8 cellular contexts compared by ENCODE assay signal in genomic region chr12:13044859-13045384, GRCh38. TPM values are rescaled to one million over a fixed set of nuclear protein-coding genes. Genes with fewer than 3 reads are reported as not detected.
A peak's percentile ranks its signal among the peaks of the same experiment; 100 is the strongest.
DNase-seq lines count a peak whose midpoint lies in the region; ATAC-seq and TF ChIP-seq lines count a peak whose summit lies in the region.

No MANE protein-coding gene starts in this region.

- H3K36me3 ChIP-seq in thyroid gland: no peaks in the 10 kb centered on the region

- H3K9me3 ChIP-seq in thyroid gland: no peaks in the 10 kb centered on the region

- DNase-seq in activated T-cell treated with anti-CD3 and anti-CD28 coated beads, Interleukin-2, amount 50 U/mL, for 24 hours: no peak
- no peak for DNase-seq in activated T-cell treated with anti-CD3 and anti-CD28 coated beads, Interleukin-2, amount 50 U/mL, for 48 hours
- no peak for DNase-seq in activated T-helper 2 cell treated with anti-CD3 and anti-CD28 coated beads, Interferon-gamma antibody, Interleukin-2, Interleukin-4, amounts not matched to agents 10 μg/mL and 5 μg/mL and 100 μg/mL, durations not matched to agents 14 hours and 24 hours and 36 hours (ENCODE audit: low spot score)
- peak; percentile 43 for DNase-seq in islet precursor cell
- no peak for DNase-seq in thyroid gland
- DNase-seq in NCI-H1694 treated with DMSO at 0.1 percent for 48 hours (lab: John Stamatoyannopoulos, UW): no peak

- 8 to 11% methylated on average over 5 to 8 of the region's 8 CpGs for WGBS in thyroid gland, 2 donors

- intact Hi-C loops in activated T-helper 2 cell treated with anti-CD3 and anti-CD28 coated beads, Interferon-gamma antibody, Interleukin-2, Interleukin-4, amounts not matched to agents 10 μg/mL and 5 μg/mL and 100 μg/mL, durations not matched to agents 14 hours and 24 hours and 36 hours (cut with micrococcal nuclease): loop anchor here (5.0 to 10.0 kb wide), 2 partner anchors 43 to 50 kb away; partner anchors contain the start of gene HEBP1
- intact Hi-C loops in thyroid gland (cut with DNase I): no loop called here

- H3K4me3 Mint-ChIP-seq in activated T-cell treated with anti-CD3 and anti-CD28 coated beads, Interleukin-2, amount 50 U/mL, for 24 hours: peak overlapping the region; percentile 83
- H3K4me3 Mint-ChIP-seq in activated T-helper 2 cell treated with anti-CD3 and anti-CD28 coated beads, Interferon-gamma antibody, Interleukin-2, Interleukin-4, amounts not matched to agents 10 μg/mL and 5 μg/mL and 100 μg/mL, durations not matched to agents 14 hours and 24 hours and 36 hours (ENCODE audit: low read depth): peak overlapping the region; percentile 82

- peak overlapping the region; percentile 54 to 100 (median 94) for H3K4me3 ChIP-seq in thyroid gland (replicated peaks in 1 of 3)

- no peak for TF ChIP-seq POLR2A in thyroid gland (IDR thresholded peaks at IDR 0.05)

- peaks cover 14% of the 10 kb centered on the region for H3K27me3 Mint-ChIP-seq in activated T-cell treated with anti-CD3 and anti-CD28 coated beads, Interleukin-2, amount 50 U/mL, for 24 hours
- H3K27me3 Mint-ChIP-seq in activated T-helper 2 cell treated with anti-CD3 and anti-CD28 coated beads, Interferon-gamma antibody, Interleukin-2, Interleukin-4, amounts not matched to agents 10 μg/mL and 5 μg/mL and 100 μg/mL, durations not matched to agents 14 hours and 24 hours and 36 hours (ENCODE audit: low read depth): peaks cover 24% of the 10 kb centered on the region

- H3K9me3 Mint-ChIP-seq in activated T-cell treated with anti-CD3 and anti-CD28 coated beads, Interleukin-2, amount 50 U/mL, for 24 hours: no peaks in the 10 kb centered on the region
- no peaks in the 10 kb centered on the region for H3K9me3 Mint-ChIP-seq in activated T-helper 2 cell treated with anti-CD3 and anti-CD28 coated beads, Interferon-gamma antibody, Interleukin-2, Interleukin-4, amounts not matched to agents 10 μg/mL and 5 μg/mL and 100 μg/mL, durations not matched to agents 14 hours and 24 hours and 36 hours

- no peaks in the 10 kb centered on the region for H3K27me3 ChIP-seq in thyroid gland

- H3K36me3 Mint-ChIP-seq in activated T-cell treated with anti-CD3 and anti-CD28 coated beads, Interleukin-2, amount 50 U/mL, for 24 hours (ENCODE audit: low read depth): peaks cover 2% of the 10 kb centered on the region
- H3K36me3 Mint-ChIP-seq in activated T-helper 2 cell treated with anti-CD3 and anti-CD28 coated beads, Interferon-gamma antibody, Interleukin-2, Interleukin-4, amounts not matched to agents 10 μg/mL and 5 μg/mL and 100 μg/mL, durations not matched to agents 14 hours and 24 hours and 36 hours (ENCODE audit: low read depth): no peaks in the 10 kb centered on the region

- H3K27ac Mint-ChIP-seq in activated T-cell treated with anti-CD3 and anti-CD28 coated beads, Interleukin-2, amount 50 U/mL, for 24 hours: peak overlapping the region; percentile 72
- no peak overlapping the region for H3K27ac Mint-ChIP-seq in activated T-helper 2 cell treated with anti-CD3 and anti-CD28 coated beads, Interferon-gamma antibody, Interleukin-2, Interleukin-4, amounts not matched to agents 10 μg/mL and 5 μg/mL and 100 μg/mL, durations not matched to agents 14 hours and 24 hours and 36 hours

- no peak for TF ChIP-seq CTCF in thyroid gland (IDR thresholded peaks at IDR 0.05)

- H3K27ac ChIP-seq in thyroid gland: peak overlapping the region in 2 of 3 donors; percentile 81 to 97

- peaks cover 47% of the 10 kb centered on the region in 2 donors for H3K4me1 ChIP-seq in thyroid gland

- ATAC-seq in HG03108 (IDR thresholded peaks at IDR 0.05; ENCODE audit: unreplicated experiment) (no peak), GM21619 (IDR thresholded peaks at IDR 0.05; ENCODE audit: unreplicated experiment) (no peak)

- H3K4me1 Mint-ChIP-seq in activated T-cell treated with anti-CD3 and anti-CD28 coated beads, Interleukin-2, amount 50 U/mL, for 24 hours (ENCODE audit: low read depth): peaks cover 31% of the 10 kb centered on the region
- peaks cover 2% of the 10 kb centered on the region for H3K4me1 Mint-ChIP-seq in activated T-helper 2 cell treated with anti-CD3 and anti-CD28 coated beads, Interferon-gamma antibody, Interleukin-2, Interleukin-4, amounts not matched to agents 10 μg/mL and 5 μg/mL and 100 μg/mL, durations not matched to agents 14 hours and 24 hours and 36 hours (ENCODE audit: low read depth)

RNA-seq across cellular contexts. Expression of gene FAM234B, which starts 0.7 kb away (rescaled TPM):
- 5.7 and 6.8 TPM in 2 replicates for total RNA-seq in activated T-helper 2 cell treated with anti-CD3 and anti-CD28 coated beads, Interferon-gamma antibody, Interleukin-2, Interleukin-4, amounts not matched to agents 10 μg/mL and 5 μg/mL and 100 μg/mL, durations not matched to agents 14 hours and 24 hours and 36 hours
- 10 to 100 TPM; 15.7 to 23.2 (median 19.3) TPM for total RNA-seq in thyroid gland

RNA-seq across cellular contexts. Expression of gene HEBP1, which starts 44.9 kb away (rescaled TPM):
- total RNA-seq in activated T-helper 2 cell treated with anti-CD3 and anti-CD28 coated beads, Interferon-gamma antibody, Interleukin-2, Interleukin-4, amounts not matched to agents 10 μg/mL and 5 μg/mL and 100 μg/mL, durations not matched to agents 14 hours and 24 hours and 36 hours: 11.9 and 13.3 TPM in 2 replicates
- 100 to 1,000 TPM in 1 of 4 donors, 10 to 100 TPM in 3; 80.4 to 125 (median 91.3) TPM for total RNA-seq in thyroid gland

RNA-seq across cellular contexts. Expression of gene GSG1, which starts 58.5 kb away (rescaled TPM):
- not detected in 2 replicates for total RNA-seq in activated T-helper 2 cell treated with anti-CD3 and anti-CD28 coated beads, Interferon-gamma antibody, Interleukin-2, Interleukin-4, amounts not matched to agents 10 μg/mL and 5 μg/mL and 100 μg/mL, durations not matched to agents 14 hours and 24 hours and 36 hours
- 1 to 10 TPM in 1 of 4 donors, not detected in 3; 1.2 TPM for total RNA-seq in thyroid gland
